ENCODE assay signal across 15 cellular contexts in the genomic region with DNA sequence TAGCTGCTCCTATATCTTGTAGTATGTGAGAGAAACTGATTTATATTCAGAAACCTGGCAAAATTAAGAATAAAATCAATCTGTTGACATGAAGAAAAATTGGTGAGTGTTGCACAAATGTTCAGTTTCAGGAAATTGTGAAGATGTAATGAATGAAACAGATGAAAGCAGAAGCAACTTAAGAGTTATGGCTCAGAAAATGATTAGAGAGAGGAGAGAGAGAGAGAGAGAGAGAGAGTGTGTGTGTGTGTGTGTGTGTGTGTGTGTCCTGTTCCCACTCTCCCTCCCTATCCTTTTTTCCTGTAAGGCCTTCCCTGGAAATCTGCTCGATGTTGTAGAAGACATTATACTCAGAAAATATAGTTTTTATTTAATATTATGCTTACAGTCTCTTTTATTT. TPM values are rescaled to one million over a fixed set of nuclear protein-coding genes. Genes with fewer than 3 reads are reported as not detected.
A peak's percentile ranks its signal among the peaks of the same experiment; 100 is the strongest.
DNase-seq lines count a peak whose midpoint lies in the region; ATAC-seq lines count a peak whose summit lies in the region.
"Had no signal": no experiment of that assay in that cellular context is flagged by ENCODE, and none has a peak within 500 bp of the region (broad histone marks: within the 10 kb centered on the region; RNA-seq: fewer than 3 reads in every experiment).

No MANE protein-coding gene starts in this region.

- H3K9me3 Mint-ChIP-seq in activated naive CD4-positive, alpha-beta T cell treated with anti-CD3 and anti-CD28 coated beads, Interleukin-2, amount 10 ng/mL, durations not matched to agents 7 days and 5 days, result peaks cover 2% of the 10 kb centered on the region
- H3K9me3 Mint-ChIP-seq in activated naive CD4-positive, alpha-beta T cell treated with anti-CD3 and anti-CD28 coated beads, Interleukin-2, amount 50 U/mL, for 72 hours, result no peaks in the 10 kb centered on the region
- no peaks in the 10 kb centered on the region for H3K9me3 Mint-ChIP-seq in IgD-negative memory B cell
- H3K9me3 Mint-ChIP-seq in central memory CD8-positive, alpha-beta T cell, result no peaks in the 10 kb centered on the region
- H3K9me3 Mint-ChIP-seq in stimulated activated naive B cell treated with anti-CD40 and anti-IgM and Interleukin-4, amounts not matched to agents 10 μg/mL and 1 μg/mL and 100 μg/mL, for 72 hours, result peaks cover 0 to 2% of the 10 kb centered on the region in 2 donors

- H3K27me3 Mint-ChIP-seq in activated naive CD4-positive, alpha-beta T cell treated with anti-CD3 and anti-CD28 coated beads, Interleukin-2, amount 10 ng/mL, durations not matched to agents 7 days and 5 days, result no peaks in the 10 kb centered on the region
- no peaks in the 10 kb centered on the region for H3K27me3 Mint-ChIP-seq in IgD-negative memory B cell
- no peaks in the 10 kb centered on the region for H3K27me3 Mint-ChIP-seq in central memory CD8-positive, alpha-beta T cell
- no peaks in the 10 kb centered on the region for H3K27me3 Mint-ChIP-seq in stimulated activated naive B cell treated with anti-CD40 and anti-IgM and Interleukin-4, amounts not matched to agents 10 μg/mL and 1 μg/mL and 100 μg/mL, for 72 hours

- H3K4me3 Mint-ChIP-seq in activated naive CD4-positive, alpha-beta T cell treated with anti-CD3 and anti-CD28 coated beads, Interleukin-2, amount 10 ng/mL, durations not matched to agents 7 days and 5 days, result no peak overlapping the region
- H3K4me3 Mint-ChIP-seq in IgD-negative memory B cell, result no peak overlapping the region
- peak overlapping the region; percentile 18 for H3K4me3 Mint-ChIP-seq in central memory CD8-positive, alpha-beta T cell
- H3K4me3 Mint-ChIP-seq in stimulated activated naive B cell treated with anti-CD40 and anti-IgM and Interleukin-4, amounts not matched to agents 10 μg/mL and 1 μg/mL and 100 μg/mL, for 72 hours, result no peak overlapping the region

- H3K4me1 Mint-ChIP-seq in activated naive CD4-positive, alpha-beta T cell treated with anti-CD3 and anti-CD28 coated beads, Interleukin-2, amount 10 ng/mL, durations not matched to agents 7 days and 5 days, result peaks cover 95% of the 10 kb centered on the region
- peaks cover 64 to 79% (median 77%) of the 10 kb centered on the region in 3 donors for H3K4me1 Mint-ChIP-seq in IgD-negative memory B cell
- peaks cover 68% of the 10 kb centered on the region for H3K4me1 Mint-ChIP-seq in central memory CD8-positive, alpha-beta T cell
- peaks cover 62 to 93% of the 10 kb centered on the region in 2 donors for H3K4me1 Mint-ChIP-seq in stimulated activated naive B cell treated with anti-CD40 and anti-IgM and Interleukin-4, amounts not matched to agents 10 μg/mL and 1 μg/mL and 100 μg/mL, for 72 hours

- peaks cover 21% of the 10 kb centered on the region for H3K36me3 Mint-ChIP-seq in activated naive CD4-positive, alpha-beta T cell treated with anti-CD3 and anti-CD28 coated beads, Interleukin-2, amount 10 ng/mL, durations not matched to agents 7 days and 5 days
- peaks cover 0 to 13% of the 10 kb centered on the region in 2 donors for H3K36me3 Mint-ChIP-seq in activated naive CD4-positive, alpha-beta T cell treated with anti-CD3 and anti-CD28 coated beads, Interleukin-2, amount 50 U/mL, for 72 hours
- H3K36me3 Mint-ChIP-seq in IgD-negative memory B cell, result no peaks in the 10 kb centered on the region
- no peaks in the 10 kb centered on the region for H3K36me3 Mint-ChIP-seq in central memory CD8-positive, alpha-beta T cell (ENCODE audit: insufficient read depth)
- H3K36me3 Mint-ChIP-seq in stimulated activated naive B cell treated with anti-CD40 and anti-IgM and Interleukin-4, amounts not matched to agents 10 μg/mL and 1 μg/mL and 100 μg/mL, for 72 hours, result peaks cover 16 to 35% of the 10 kb centered on the region in 2 donors

- CTCF ChIA-PET in activated naive CD4-positive, alpha-beta T cell treated with anti-CD3 and anti-CD28 coated beads, Interleukin-2, amount 10 ng/mL, durations not matched to agents 7 days and 5 days (lab: Charles Lee), result interaction anchor here (0.8 to 1.4 kb wide), 4 partner anchors 10 to 311 kb away, joined by 3 to 6 read pairs (median 4); no protein-coding TSS in a partner anchor

- H3K27ac Mint-ChIP-seq in activated naive CD4-positive, alpha-beta T cell treated with anti-CD3 and anti-CD28 coated beads, Interleukin-2, amount 10 ng/mL, durations not matched to agents 7 days and 5 days, result peak overlapping the region; percentile 39
- peak overlapping the region in 1 of 2 donors; percentile 79 for H3K27ac Mint-ChIP-seq in activated naive CD4-positive, alpha-beta T cell treated with anti-CD3 and anti-CD28 coated beads, Interleukin-2, amount 50 U/mL, for 72 hours
- peak overlapping the region; percentile 10 to 57 (median 33) for H3K27ac Mint-ChIP-seq in IgD-negative memory B cell
- peak overlapping the region; percentile 2 for H3K27ac Mint-ChIP-seq in central memory CD8-positive, alpha-beta T cell (ENCODE audit: low read depth)
- H3K27ac Mint-ChIP-seq in stimulated activated naive B cell treated with anti-CD40 and anti-IgM and Interleukin-4, amounts not matched to agents 10 μg/mL and 1 μg/mL and 100 μg/mL, for 72 hours, result peak overlapping the region; percentile 51

- DNase-seq in activated naive CD4-positive, alpha-beta T cell treated with anti-CD3 and anti-CD28 coated beads, Interleukin-2, amount 10 ng/mL, durations not matched to agents 7 days and 5 days, result no peak
- no peak for DNase-seq in activated naive CD4-positive, alpha-beta T cell treated with anti-CD3 and anti-CD28 coated beads, Interleukin-2, amount 50 U/mL, for 72 hours (ENCODE audit: low spot score in 2 of 2)
- DNase-seq in central memory CD8-positive, alpha-beta T cell (ENCODE audit: low spot score in 2 of 2), result no peak
- DNase-seq in stimulated activated naive B cell treated with anti-CD40 and anti-IgM and Interleukin-4, amounts not matched to agents 10 μg/mL and 1 μg/mL and 100 μg/mL, for 72 hours, result no peak
- no peak for DNase-seq in HuH-7.5 (ENCODE audit: low spot score)
- DNase-seq: activated CD4-positive, CD25-positive, alpha-beta regulatory T cell; activated gamma-delta T cell; Caco-2; H7; left cardiac atrium; NCI-H1092; NCI-H2029 treated with DMSO at 0.1 percent for 48 hours; T-helper 9 cell had no signal

- ATAC-seq in activated naive CD4-positive, alpha-beta T cell treated with anti-CD3 and anti-CD28 coated beads, Interleukin-2, amount 50 U/mL, for 72 hours, result no peak
- ATAC-seq in central memory CD8-positive, alpha-beta T cell (replicated peaks; ENCODE audit: extremely low read depth, poor library complexity, severe bottlenecking), result no peak
- ATAC-seq in stimulated activated naive B cell treated with anti-CD40 and anti-IgM and Interleukin-4, amounts not matched to agents 10 μg/mL and 1 μg/mL and 100 μg/mL, for 72 hours (replicated peaks), result no peak
- no peak for ATAC-seq in GM18520 (IDR thresholded peaks at IDR 0.05; ENCODE audit: unreplicated experiment)

RNA-seq across cellular contexts. Expression of a gene that starts 31.4 kb away (rescaled TPM):
- 10 to 100 TPM; 82.9 to 94.3 TPM for total RNA-seq in activated naive CD4-positive, alpha-beta T cell treated with anti-CD3 and anti-CD28 coated beads, Interleukin-2, amount 50 U/mL, for 72 hours
- 9.3 TPM for polyA plus RNA-seq in IgD-negative memory B cell
